In genomic region chr19:48899781-48900476, GRCh38 we compare ENCODE assay signal across 8 cellular contexts. TPM values are rescaled to one million over a fixed set of nuclear protein-coding genes. Genes with fewer than 3 reads are reported as not detected.
DNase-seq lines count a peak whose midpoint lies in the region; ATAC-seq, FAIRE-seq and TF ChIP-seq lines count a peak whose summit lies in the region.

Gene NUCB1 (plus strand): TSS chr19:48900312. CDS start chr19:48900797, 485 bp downstream.

- H3K9me3 ChIP-seq in HepG2 (ENCODE audit: low read length) = no peaks in the 10 kb centered on the region

- WGBS in HepG2 (ENCODE audit: low lambda C conversion rate) = 2% methylated on average over 28 of the region's 34 CpGs

- peaks cover 44% of the 10 kb centered on the region for H3K4me1 ChIP-seq in HepG2 (ENCODE audit: insufficient read depth, low read length)

- TF ChIP-seq CTCF in BJ (IDR thresholded peaks at IDR 0.05; ENCODE audit: insufficient read depth, low read depth, low read length) (peak; percentile 38), HepG2 (CRISPR knock-in tag; IDR thresholded peaks at IDR 0.05) (peak; percentile 41)

- peak; percentile 93 for FAIRE-seq in HepG2 (lab: Jason Lieb, UNC)

- no peak for TF ChIP-seq RAD21 in HepG2 (CRISPR knock-in tag; IDR thresholded peaks at IDR 0.05)

- H4K20me1 ChIP-seq in HepG2 (ENCODE audit: insufficient read depth, low read length) = no peaks in the 10 kb centered on the region

- no peak for TF ChIP-seq EP300 in HepG2 (IDR thresholded peaks at IDR 0.05; ENCODE audit: low read depth in 2 of 2, low read length in 2 of 2)
- TF ChIP-seq EP300 in HepG2 (CRISPR knock-in tag; IDR thresholded peaks at IDR 0.05; ENCODE audit: borderline replicate concordance) = no peak

- TF ChIP-seq POLR2A in HepG2 (IDR thresholded peaks at IDR 0.05; ENCODE audit: insufficient read depth in 1 of 2, low read depth in 2 of 2, low read length in 2 of 2) = peak; percentile 23 to 77; a peak in 2 of 4 replicates

- H3K4me3 ChIP-seq in BJ (ENCODE audit: low read depth, low read length) (peak within 1 kb of the TSS; percentile 63), HepG2 (replicated peaks in 1 of 3; ENCODE audit: insufficient read depth in 1 of 3, low read depth in 2 of 3, low read length in 3 of 3) (peak within 1 kb of the TSS; percentile 73 to 97 (median 96))

- peak within 1 kb of the TSS; percentile 80 for H3K4me2 ChIP-seq in HepG2 (ENCODE audit: low read depth, low read length)

- peak within 1 kb of the TSS; percentile 69 for H2AFZ ChIP-seq in HepG2 (ENCODE audit: low read length)

- DNase-seq in BJ (ENCODE audit: low read depth) = peak; percentile 95
- peak; percentile 99 for DNase-seq in NCI-H82 (lab: John Stamatoyannopoulos, UW)
- DNase-seq in activated CD4-positive, alpha-beta T cell treated with anti-CD3 and anti-CD28 coated beads, Interleukin-2, amount 50 U/mL, for 48 hours = peak; percentile 100
- peak; percentile 91 to 99 for DNase-seq in dermis microvascular lymphatic vessel endothelial cell (ENCODE audit: low read depth in 2 of 2)
- peak; percentile 97 for DNase-seq in HepG2 (ENCODE audit: low spot score)
- DNase-seq in stimulated activated CD4-positive, alpha-beta T cell treated with anti-CD3 and anti-CD28 coated beads, Interleukin-4, amount 100 ng/mL, for 1 hour = peak; percentile 99

- CTCF ChIA-PET in BJ (lab: Yijun Ruan, JAX) (interaction anchor here (1.2 kb wide), 2 partner anchors 64 to 71 kb away, joined by 3 to 4 read pairs; no protein-coding TSS in a partner anchor), HepG2 (lab: Yijun Ruan, JAX; ENCODE audit: low intra/inter-chr PET ratio, low total read pairs) (no interaction called here)

- peaks cover 14% of the 10 kb centered on the region for H3K79me2 ChIP-seq in HepG2 (ENCODE audit: insufficient read depth, low read length)

- no TSS peak for BruUV-seq in HepG2 (replicated peaks; lab: Mats Ljungman, UMichigan)

- intact Hi-C loops in HepG2 (cut with micrococcal nuclease; ENCODE audit: unreplicated experiment) = loop anchor here (2.0 kb wide), 1 partner anchor 63 kb away; no protein-coding TSS in a partner anchor

- in situ Hi-C loops in HepG2 (cut with HindIII; ENCODE audit: extremely low pct_ligation_motif_present, low pct_unique_long_range_greater_than_20kb) = no loop called here

- H3K27me3 ChIP-seq in BJ (ENCODE audit: control insufficient read depth, insufficient read depth, low read length) (peaks cover 2% of the 10 kb centered on the region; the same call in 1 of the 2 replicates), HepG2 (ENCODE audit: control insufficient read depth in 1 of 2, insufficient read depth in 2 of 2, low read length in 2 of 2) (no peaks in the 10 kb centered on the region; a peak in 1 of 5 replicates)

- H3K36me3 ChIP-seq in BJ (ENCODE audit: control insufficient read depth, insufficient read depth, low read length) (peaks cover 7% of the 10 kb centered on the region), HepG2 (replicated peaks in 1 of 2; ENCODE audit: control insufficient read depth in 1 of 2, insufficient read depth in 2 of 2, low read length in 2 of 2) (peaks cover 2 to 7% of the 10 kb centered on the region in 2 experiments; a peak in 4 of 5 replicates)

- peak within 1 kb of the TSS; percentile 77 for H3K27ac ChIP-seq in HepG2 (ENCODE audit: extremely low read length, insufficient read depth, low read length)

- peak within 1 kb of the TSS; percentile 84 for H3K9ac ChIP-seq in HepG2 (ENCODE audit: insufficient read depth, low read depth, low read length)

- POLR2A ChIA-PET in BJ (lab: Charles Lee) (interaction anchor here (0.6 kb wide), 1 partner anchor 94 kb away, joined by 3 read pairs; the partner anchor contains the start of gene RUVBL2), HepG2 (lab: Yijun Ruan, JAX) (interaction anchor here (0.8 to 3.1 kb wide), 17 partner anchors 16 to 281 kb away, joined by 3 to 26 read pairs (median 7); partner anchors contain the start of genes BAX, DHDH, FTL and GYS1)

- ATAC-seq in GM19328 (IDR thresholded peaks at IDR 0.05; ENCODE audit: unreplicated experiment) = peak; percentile 80
- peak; percentile 74 for ATAC-seq in HG03565 (IDR thresholded peaks at IDR 0.05; ENCODE audit: unreplicated experiment)
- ATAC-seq in HepG2 = peak; percentile 91

TF ChIP-seq in HepG2, 621 proteins besides CTCF, POLR2A, EP300 and RAD21 (continues in another document):
- no peak for TF ChIP-seq NR1H2 (CRISPR knock-in tag; IDR thresholded peaks at IDR 0.05; ENCODE audit: borderline replicate concordance, low read depth)
- no peak for TF ChIP-seq CERS6 (CRISPR knock-in tag; IDR thresholded peaks at IDR 0.05)
- peak; percentile 63 for TF ChIP-seq ELF3 (CRISPR knock-in tag; IDR thresholded peaks at IDR 0.05)
- TF ChIP-seq, protein P1, sequence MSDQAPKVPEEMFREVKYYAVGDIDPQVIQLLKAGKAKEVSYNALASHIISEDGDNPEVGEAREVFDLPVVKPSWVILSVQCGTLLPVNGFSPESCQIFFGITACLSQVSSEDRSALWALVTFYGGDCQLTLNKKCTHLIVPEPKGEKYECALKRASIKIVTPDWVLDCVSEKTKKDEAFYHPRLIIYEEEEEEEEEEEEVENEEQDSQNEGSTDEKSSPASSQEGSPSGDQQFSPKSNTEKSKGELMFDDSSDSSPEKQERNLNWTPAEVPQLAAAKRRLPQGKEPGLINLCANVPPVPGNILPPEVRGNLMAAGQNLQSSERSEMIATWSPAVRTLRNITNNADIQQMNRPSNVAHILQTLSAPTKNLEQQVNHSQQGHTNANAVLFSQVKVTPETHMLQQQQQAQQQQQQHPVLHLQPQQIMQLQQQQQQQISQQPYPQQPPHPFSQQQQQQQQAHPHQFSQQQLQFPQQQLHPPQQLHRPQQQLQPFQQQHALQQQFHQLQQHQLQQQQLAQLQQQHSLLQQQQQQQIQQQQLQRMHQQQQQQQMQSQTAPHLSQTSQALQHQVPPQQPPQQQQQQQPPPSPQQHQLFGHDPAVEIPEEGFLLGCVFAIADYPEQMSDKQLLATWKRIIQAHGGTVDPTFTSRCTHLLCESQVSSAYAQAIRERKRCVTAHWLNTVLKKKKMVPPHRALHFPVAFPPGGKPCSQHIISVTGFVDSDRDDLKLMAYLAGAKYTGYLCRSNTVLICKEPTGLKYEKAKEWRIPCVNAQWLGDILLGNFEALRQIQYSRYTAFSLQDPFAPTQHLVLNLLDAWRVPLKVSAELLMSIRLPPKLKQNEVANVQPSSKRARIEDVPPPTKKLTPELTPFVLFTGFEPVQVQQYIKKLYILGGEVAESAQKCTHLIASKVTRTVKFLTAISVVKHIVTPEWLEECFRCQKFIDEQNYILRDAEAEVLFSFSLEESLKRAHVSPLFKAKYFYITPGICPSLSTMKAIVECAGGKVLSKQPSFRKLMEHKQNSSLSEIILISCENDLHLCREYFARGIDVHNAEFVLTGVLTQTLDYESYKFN (CRISPR knock-in tag; conservative IDR thresholded peaks at IDR 0.05) = peak; percentile 38; the same call in 1 of the 2 replicates
- 0 out of 2 replicates have a peak, but pooled peaks have one; percentile 63 for TF ChIP-seq ZNF264 (CRISPR knock-in tag; IDR thresholded peaks at IDR 0.05)
- TF ChIP-seq, protein P2, sequence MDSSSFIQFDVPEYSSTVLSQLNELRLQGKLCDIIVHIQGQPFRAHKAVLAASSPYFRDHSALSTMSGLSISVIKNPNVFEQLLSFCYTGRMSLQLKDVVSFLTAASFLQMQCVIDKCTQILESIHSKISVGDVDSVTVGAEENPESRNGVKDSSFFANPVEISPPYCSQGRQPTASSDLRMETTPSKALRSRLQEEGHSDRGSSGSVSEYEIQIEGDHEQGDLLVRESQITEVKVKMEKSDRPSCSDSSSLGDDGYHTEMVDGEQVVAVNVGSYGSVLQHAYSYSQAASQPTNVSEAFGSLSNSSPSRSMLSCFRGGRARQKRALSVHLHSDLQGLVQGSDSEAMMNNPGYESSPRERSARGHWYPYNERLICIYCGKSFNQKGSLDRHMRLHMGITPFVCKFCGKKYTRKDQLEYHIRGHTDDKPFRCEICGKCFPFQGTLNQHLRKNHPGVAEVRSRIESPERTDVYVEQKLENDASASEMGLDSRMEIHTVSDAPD (CRISPR knock-in tag; IDR thresholded peaks at IDR 0.05) = no peak

RNA-seq across cellular contexts. Expression of gene NUCB1, which starts in this region (rescaled TPM):
- polyA plus RNA-seq in BJ (2011; rRNA removed) (145 and 305 TPM in 2 replicates), HepG2 (2011; rRNA removed) (106 and 144 TPM in 2 replicates)
- 46.8 and 47.6 TPM in 2 replicates for polyA minus RNA-seq in BJ (2011; rRNA and poly(A)+ RNA removed)
- total RNA-seq in dermis microvascular lymphatic vessel endothelial cell (89.7 and 166 TPM in 2 replicates), HepG2 (2016; rRNA removed; fragmentation: Illumina TruSeq; extraction: Trizol) (34.3 and 82.3 TPM in 2 replicates)
- total RNA-seq in HepG2 (2016; cell fraction: cytosol; rRNA removed; fragmentation: Illumina TruSeq; extraction: Trizol; ENCODE audit: low read depth) = 9.0 and 9.7 TPM in 2 replicates
- 28.8 and 87.6 TPM in 2 replicates for total RNA-seq in HepG2 (2016; cell fraction: insoluble cytoplasmic fraction; rRNA removed; fragmentation: Illumina TruSeq; extraction: Trizol)
- total RNA-seq in HepG2 (2016; cell fraction: membrane; rRNA removed; fragmentation: Illumina TruSeq; extraction: Trizol) = 25.3 and 25.9 TPM in 2 replicates
- total RNA-seq in HepG2 (2016; cell fraction: nucleus; rRNA removed; fragmentation: Illumina TruSeq; extraction: Trizol) = 82.3 and 93.1 TPM in 2 replicates
- 86.9 and 132 TPM in 2 replicates for polyA plus RNA-seq in HepG2 (2011; cell fraction: cytosol; rRNA removed)
- polyA plus RNA-seq in HepG2 (2011; cell fraction: nucleus; rRNA removed) = 169 and 200 TPM in 2 replicates
- polyA plus RNA-seq in HepG2 (2012) = 83.2 and 101 TPM in 2 replicates
- polyA plus RNA-seq in HepG2 (2016; cell fraction: cytosol; fragmentation: Illumina TruSeq; extraction: Trizol; ENCODE audit: low read depth) = 16.8 and 17.5 TPM in 2 replicates
- 32.3 and 40.2 TPM in 2 replicates for polyA plus RNA-seq in HepG2 (2016; cell fraction: insoluble cytoplasmic fraction; fragmentation: Illumina TruSeq; extraction: Trizol; ENCODE audit: low read depth)
- 25.6 and 28.2 TPM in 2 replicates for polyA plus RNA-seq in HepG2 (2016; cell fraction: membrane; fragmentation: Illumina TruSeq; extraction: Trizol; ENCODE audit: low read depth)
- 164 and 172 TPM in 2 replicates for polyA plus RNA-seq in HepG2 (2016; cell fraction: nucleus; fragmentation: Illumina TruSeq; extraction: Trizol; ENCODE audit: insufficient read depth, low read depth)
- polyA minus RNA-seq in HepG2 (2011; rRNA and poly(A)+ RNA removed; ENCODE audit: low replicate concordance) = 57.6 and 72.0 TPM in 2 replicates
- 40.4 and 44.8 TPM in 2 replicates for polyA minus RNA-seq in HepG2 (2011; cell fraction: cytosol; rRNA and poly(A)+ RNA removed)
- polyA minus RNA-seq in HepG2 (2011; cell fraction: nucleus; rRNA and poly(A)+ RNA removed) = 23.2 and 25.9 TPM in 2 replicates

Comparison
In these comparisons a context has a peak if more than half of its experiments do, and no peak if none do; other contexts are left out.
1. Peak in every context shown above with its lines: DNase-seq, ATAC-seq, H3K4me3 ChIP-seq and H3K27ac ChIP-seq.